In genomic region chr3:52398670-52399081, GRCh38 we compare ENCODE assay signal across 19 cellular contexts. TPM values are rescaled to one million over a fixed set of nuclear protein-coding genes. Genes with fewer than 3 reads are reported as not detected.
DNase-seq lines count a peak whose midpoint lies in the region; ATAC-seq and TF ChIP-seq lines count a peak whose summit lies in the region.
"Had no signal": no experiment of that assay in that cellular context is flagged by ENCODE, and none has a peak within 500 bp of the region (broad histone marks: within the 10 kb centered on the region; RNA-seq: fewer than 3 reads in every experiment).

No MANE protein-coding gene starts in this region.

- intact Hi-C loops in left ventricle myocardium inferior (cut with micrococcal nuclease) (no loop called here), heart right ventricle (cut with DNase I) (no loop called here), lower lobe of right lung (cut with DNase I) (no loop called here), aorta (cut with DNase I) (no loop called here)

- H3K27ac ChIP-seq in left ventricle myocardium inferior (replicated peaks) (no peak overlapping the region), heart right ventricle (no peak overlapping the region), RWPE1 (peak overlapping the region; percentile 47), lower lobe of right lung (no peak overlapping the region), aorta (ENCODE audit: low read depth in 1 of 2, low read length in 2 of 2) (no peak overlapping the region)
- H3K27ac ChIP-seq: BLaER1 treated with 17β-estradiol and CSF1 and Interleukin-3, amounts not matched to agents 10 nM and 100 nM had no signal

- POLR2A ChIA-PET in RWPE1 (lab: Yijun Ruan, JAX; ENCODE audit: low non-redundant PET): interaction anchor here (0.6 kb wide), 1 partner anchor 201 kb away, joined by 3 read pairs; no protein-coding TSS in a partner anchor

- H3K4me1 ChIP-seq in left ventricle myocardium inferior (peaks cover 13% of the 10 kb centered on the region), heart right ventricle (peaks cover 0 to 17% (median 9%) of the 10 kb centered on the region in 9 donors), lower lobe of right lung (no peaks in the 10 kb centered on the region), aorta (ENCODE audit: control insufficient read depth in 1 of 2, insufficient read depth in 2 of 2, low read length in 2 of 2) (no peaks in the 10 kb centered on the region)

- H3K4me3 ChIP-seq in left ventricle myocardium inferior (no peak overlapping the region), heart right ventricle (no peak overlapping the region), lower lobe of right lung (no peak overlapping the region), aorta (ENCODE audit: low read length in 2 of 2) (no peak overlapping the region)
- H3K4me3 ChIP-seq: BLaER1 treated with 17β-estradiol and CSF1 and Interleukin-3, amounts not matched to agents 10 nM and 100 nM; K562 had no signal

- H3K9me3 ChIP-seq in left ventricle myocardium inferior (replicated peaks) (no peaks in the 10 kb centered on the region), heart right ventricle (no peaks in the 10 kb centered on the region), lower lobe of right lung (no peaks in the 10 kb centered on the region), aorta (ENCODE audit: control insufficient read depth, low read length) (no peaks in the 10 kb centered on the region)
- H3K9me3 ChIP-seq: BLaER1 treated with 17β-estradiol and CSF1 and Interleukin-3, amounts not matched to agents 10 nM and 100 nM had no signal

- DNase-seq in left ventricle myocardium inferior (peak; percentile 9), heart right ventricle (no peak), RWPE1 (ENCODE audit: low spot score) (no peak), lower lobe of right lung (peak; percentile 29), aorta (peak; percentile 41 to 54), T1000 (lab: John Stamatoyannopoulos, UW) (no peak), globus pallidus (ENCODE audit: low spot score) (no peak)
- DNase-seq: Calu3; CD8-positive, alpha-beta T cell; GF-D8; NCI-H1092 treated with DMSO at 0.1 percent for 48 hours; NCI-H146; NCI-H2081 treated with DMSO at 0.1 percent for 48 hours; NCI-H446 treated with DMSO at 0.1 percent for 48 hours; NCI-H748 treated with DMSO at 0.1 percent for 48 hours; NK-92 treated with Interleukin-12 subunit alpha and Interleukin-12 subunit beta, amount 100 ng/mL, for 24 hours had no signal

- H3K36me3 ChIP-seq in left ventricle myocardium inferior (peaks cover 35% of the 10 kb centered on the region), heart right ventricle (peaks cover 0 to 78% (median 32%) of the 10 kb centered on the region in 9 donors), lower lobe of right lung (peaks cover 67% of the 10 kb centered on the region), aorta (ENCODE audit: control insufficient read depth in 1 of 2, insufficient read depth in 2 of 2, low read length in 1 of 2) (no peaks in the 10 kb centered on the region)

- 92 to 94% methylated on average over 5 of the region's 5 CpGs for WGBS in heart right ventricle, 2 donors
- 90 to 94% methylated on average over 5 of the region's 5 CpGs for WGBS in aorta, 2 donors

- H3K27me3 ChIP-seq in left ventricle myocardium inferior (ENCODE audit: low read depth) (no peaks in the 10 kb centered on the region), heart right ventricle (no peaks in the 10 kb centered on the region), lower lobe of right lung (ENCODE audit: low read depth) (no peaks in the 10 kb centered on the region), aorta (ENCODE audit: control insufficient read depth in 1 of 2, insufficient read depth in 2 of 2, low read length in 1 of 2) (no peaks in the 10 kb centered on the region)
- H3K27me3 ChIP-seq: BLaER1 treated with 17β-estradiol and CSF1 and Interleukin-3, amounts not matched to agents 10 nM and 100 nM had no signal

- ATAC-seq in heart right ventricle (no peak), lower lobe of right lung (no peak), aorta (ENCODE audit: low FRiP score) (no peak)
- ATAC-seq: CD8-positive, alpha-beta T cell; K562 had no signal

- TF ChIP-seq CTCF in left ventricle myocardium inferior (IDR thresholded peaks at IDR 0.05; ENCODE audit: borderline replicate concordance) (no peak), heart right ventricle (IDR thresholded peaks at IDR 0.05) (no peak), RWPE1 (conservative IDR thresholded peaks at IDR 0.05; ENCODE audit: low read depth) (no peak), lower lobe of right lung (IDR thresholded peaks at IDR 0.05) (no peak)

- CTCF ChIA-PET in RWPE1 (lab: Yijun Ruan, JAX): no interaction called here

RNA-seq across cellular contexts. Expression of gene BAP1, which starts 11.1 kb away (rescaled TPM):
- total RNA-seq in left ventricle myocardium inferior: 54.2 TPM
- 10 to 100 TPM; 37.1 to 58.2 (median 46.1) TPM for total RNA-seq in heart right ventricle
- 10 to 100 TPM; 50.6 to 51.6 TPM for polyA plus RNA-seq in heart right ventricle
- total RNA-seq in lower lobe of right lung: 61.9 TPM
- 10 to 100 TPM; 62.7 to 74.4 TPM for total RNA-seq in aorta
- 10 to 100 TPM; 29.4 to 99.6 TPM for polyA plus RNA-seq in aorta

RNA-seq across cellular contexts. Expression of gene PHF7, which starts 11.8 kb away (rescaled TPM):
- 16.8 TPM for total RNA-seq in left ventricle myocardium inferior
- 10 to 100 TPM; 11.5 to 26.3 (median 22.4) TPM for total RNA-seq in heart right ventricle
- polyA plus RNA-seq in heart right ventricle: 1 to 10 TPM; 1.9 to 6.0 TPM
- total RNA-seq in lower lobe of right lung: 7.7 TPM
- 1 to 10 TPM; 7.7 to 8.0 TPM for total RNA-seq in aorta
- 1 to 10 TPM; 7.1 to 8.5 TPM for polyA plus RNA-seq in aorta

RNA-seq across cellular contexts. Expression of gene SEMA3G, which starts 46.2 kb away (rescaled TPM):
- total RNA-seq in left ventricle myocardium inferior (9.2 TPM), heart right ventricle (10 to 100 TPM in 9 of 10 donors, 1 to 10 TPM in 1; 8.3 to 17.8 (median 16.2) TPM), lower lobe of right lung (23.6 TPM), aorta (10 to 100 TPM; 12.5 to 23.8 TPM)
- polyA plus RNA-seq in heart right ventricle (10 to 100 TPM; 12.1 to 13.1 TPM), aorta (under 1 TPM in 1 of 2 donors, not detected in 1; 0.26 TPM)
- total RNA-seq: A673 had no signal
- polyA plus RNA-seq: K562 had no signal

RNA-seq across cellular contexts. Expression of gene TNNC1, which starts 55.2 kb away (rescaled TPM):
- total RNA-seq in left ventricle myocardium inferior (8,962 TPM), heart right ventricle (1,000 to 10,000 TPM; 6,035 to 9,296 (median 8,226) TPM), lower lobe of right lung (44.0 TPM), aorta (1 to 10 TPM; 2.6 to 4.7 TPM)
- polyA plus RNA-seq in heart right ventricle (over 10,000 TPM in 1 of 2 donors, 1,000 to 10,000 TPM in 1; 9,937 to 18,066 TPM), aorta (10 to 100 TPM in 1 of 2 donors, 1 to 10 TPM in 1; 3.0 to 20.7 TPM)
- total RNA-seq: A673 had no signal

RNA-seq across cellular contexts. Expression of gene NISCH, which starts 56.7 kb away (rescaled TPM):
- total RNA-seq in left ventricle myocardium inferior: 44.3 TPM
- total RNA-seq in heart right ventricle: 10 to 100 TPM; 35.3 to 56.3 (median 41.9) TPM
- 10 to 100 TPM; 24.0 to 53.6 TPM for polyA plus RNA-seq in heart right ventricle
- 90.2 TPM for total RNA-seq in lower lobe of right lung
- 100 to 1,000 TPM in 1 of 2 donors, 10 to 100 TPM in 1; 80.9 to 157 TPM for total RNA-seq in aorta
- 100 to 1,000 TPM in 1 of 2 donors, 10 to 100 TPM in 1; 13.3 to 122 TPM for polyA plus RNA-seq in aorta

Comparison
In these comparisons a context has a peak if more than half of its experiments do, and no peak if none do; other contexts are left out.
1. DNase-seq: peak in left ventricle myocardium inferior (single experiment), lower lobe of right lung (single experiment) and aorta (2 of 2); none in heart right ventricle (0 of 2), RWPE1 (single experiment), T1000 (single experiment) and globus pallidus (single experiment).